ENCODE assay signal across 24 cellular contexts in genomic region chr13:34708914-34709313, GRCh38.
"Had no signal": no experiment of that assay in that cellular context is flagged by ENCODE, and none has a peak within 500 bp of the region (broad histone marks: within the 10 kb centered on the region; RNA-seq: fewer than 3 reads in every experiment).

No MANE protein-coding gene starts in this region.

- ATAC-seq: left colon; left lung; lower lobe of right lung; naive thymus-derived CD8-positive, alpha-beta T cell; pancreas; right cardiac atrium; sciatic nerve; stimulated activated effector memory CD8-positive, alpha-beta T cell treated with anti-CD3 and anti-CD28 coated beads, Interleukin-12 subunit alpha, Interleukin-12 subunit beta, amount 100 ng/mL, for 72 hours had no signal

- DNase-seq: hippocampal formation; kidney; left colon; left lung; lower lobe of right lung; mammary epithelial cell; naive thymus-derived CD8-positive, alpha-beta T cell; nucleus accumbens; pancreas; posterior cingulate gyrus; retina; right cardiac atrium; stimulated activated CD4-positive, alpha-beta T cell treated with anti-CD3 and anti-CD28 coated beads, Interleukin-12 subunit alpha, Interleukin-12 subunit beta, amount 100 ng/mL, for 4 hours; stimulated activated CD4-positive, alpha-beta T cell treated with anti-CD3 and anti-CD28 coated beads, Interleukin-15, amount 100 ng/mL, for 24 hours; stimulated activated CD4-positive, alpha-beta T cell treated with anti-CD3 and anti-CD28 coated beads, Interleukin-2, amount 100 ng/mL, for 24 hours; stimulated activated CD4-positive, alpha-beta T cell treated with anti-CD3 and anti-CD28 coated beads, Interleukin-4, amount 100 ng/mL, for 24 hours; stimulated activated naive CD4-positive, alpha-beta T cell; uterus had no signal

- H3K27ac ChIP-seq: left lung, lower lobe of right lung, pancreas, skin epidermis, suprapubic skin, thoracic aorta, tibial nerve, uterus had no signal

- FAIRE-seq: kidney, pancreas had no signal
